20 cellular contexts compared by ENCODE assay signal in the genomic region with DNA sequence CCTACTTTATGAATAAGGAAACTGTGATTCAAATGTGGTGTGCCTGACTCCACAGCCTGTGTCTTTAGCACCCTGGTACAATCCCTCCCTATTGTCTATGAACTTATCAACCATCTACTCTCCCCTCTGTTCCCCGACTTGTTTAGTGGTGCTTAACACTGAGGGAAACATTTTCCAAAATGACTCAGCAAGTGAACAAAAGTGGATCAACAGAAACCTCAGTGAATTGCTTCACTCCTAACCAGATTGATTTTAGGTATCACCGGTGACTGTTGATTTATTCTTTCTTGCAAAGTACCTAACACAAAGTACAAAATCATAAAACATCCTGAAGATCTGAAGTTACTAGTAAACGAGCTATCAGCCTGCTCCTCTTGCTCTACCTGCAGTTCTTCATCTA.
"Had no signal": no experiment of that assay in that cellular context is flagged by ENCODE, and none has a peak within 500 bp of the region (broad histone marks: within the 10 kb centered on the region; RNA-seq: fewer than 3 reads in every experiment).

No MANE protein-coding gene starts in this region.

- DNase-seq: activated CD4-positive, alpha-beta memory T cell treated with anti-CD3 and anti-CD28 coated beads for 36 hours; activated CD4-positive, alpha-beta T cell treated with anti-CD3 and anti-CD28 coated beads for 1 hour; activated effector memory CD4-positive, alpha-beta T cell treated with Interleukin-2 at 50 U/mL for 16 hours; activated T-cell treated with anti-CD3 and anti-CD28 coated beads, Interleukin-2, amount 50 U/mL, for 4 hours; amniotic stem cell; brain microvascular endothelial cell; effector memory CD4-positive, alpha-beta T cell; erythroblast; left ventricle myocardium superior; mesendoderm; natural killer cell; nucleus accumbens; right cardiac atrium; small intestine; stimulated activated CD4-positive, alpha-beta T cell treated with anti-CD3 and anti-CD28 coated beads, Interleukin-4, amount 100 ng/mL, for 24 hours; testis; upper lobe of right lung had no signal

- H3K4me3 ChIP-seq: hepatocyte, testis, upper lobe of right lung had no signal

- H3K27ac ChIP-seq: brain microvascular endothelial cell, hepatocyte, testis, upper lobe of right lung had no signal

- H3K9me3 ChIP-seq: testis, upper lobe of right lung had no signal

- H3K27me3 ChIP-seq: brain microvascular endothelial cell, hepatocyte, testis, upper lobe of right lung had no signal

- ATAC-seq: activated T-cell treated with anti-CD3 and anti-CD28 coated beads, Interleukin-2, amount 50 U/mL, for 4 hours; left ventricle myocardium superior; natural killer cell; right cardiac atrium; SK-N-SH treated with all-trans-retinoic acid at 6 μM for 48 hours; upper lobe of right lung had no signal

- FAIRE-seq: keratinocyte, small intestine had no signal
